1 cellular context compared by ENCODE assay signal in genomic region chr2:172109256-172109655, GRCh38.
TF ChIP-seq lines count a peak whose summit lies in the region.

No MANE protein-coding gene starts in this region.

TF ChIP-seq in IMR-90, 13 proteins besides CTCF, POLR2A, EP300 and RAD21:
- TF ChIP-seq MAZ (IDR thresholded peaks at IDR 0.05; ENCODE audit: borderline replicate concordance, low read depth, low read length) (no peak), BHLHE40 (IDR thresholded peaks at IDR 0.05; ENCODE audit: low read depth, low read length) (no peak), CHD1 (IDR thresholded peaks at IDR 0.05; ENCODE audit: low read depth, low read length) (no peak), NFE2L2 (IDR thresholded peaks at IDR 0.05; ENCODE audit: low read depth, low read length) (no peak), FOS (IDR thresholded peaks at IDR 0.05; ENCODE audit: low read depth, low read length) (no peak), MAFK (IDR thresholded peaks at IDR 0.05; ENCODE audit: low read depth, low read length) (no peak), MXI1 (IDR thresholded peaks at IDR 0.05; ENCODE audit: borderline replicate concordance, low read depth, low read length) (no peak), SMC3 (IDR thresholded peaks at IDR 0.05; ENCODE audit: low read depth, low read length) (no peak), RFX5 (IDR thresholded peaks at IDR 0.05; ENCODE audit: low read depth, low read length) (no peak), CEBPB (IDR thresholded peaks at IDR 0.05; ENCODE audit: low read depth, low read length) (no peak), RCOR1 (IDR thresholded peaks at IDR 0.05; ENCODE audit: insufficient replicate concordance, low read length) (no peak), ELK1 (IDR thresholded peaks at IDR 0.05; ENCODE audit: borderline replicate concordance, low read depth, low read length) (no peak), USF2 (IDR thresholded peaks at IDR 0.05; ENCODE audit: low read depth, low read length) (no peak)
TF ChIP-seq in IMR-90: peak in this region for 0.
